8 cellular contexts compared by ENCODE assay signal in the genomic region with DNA sequence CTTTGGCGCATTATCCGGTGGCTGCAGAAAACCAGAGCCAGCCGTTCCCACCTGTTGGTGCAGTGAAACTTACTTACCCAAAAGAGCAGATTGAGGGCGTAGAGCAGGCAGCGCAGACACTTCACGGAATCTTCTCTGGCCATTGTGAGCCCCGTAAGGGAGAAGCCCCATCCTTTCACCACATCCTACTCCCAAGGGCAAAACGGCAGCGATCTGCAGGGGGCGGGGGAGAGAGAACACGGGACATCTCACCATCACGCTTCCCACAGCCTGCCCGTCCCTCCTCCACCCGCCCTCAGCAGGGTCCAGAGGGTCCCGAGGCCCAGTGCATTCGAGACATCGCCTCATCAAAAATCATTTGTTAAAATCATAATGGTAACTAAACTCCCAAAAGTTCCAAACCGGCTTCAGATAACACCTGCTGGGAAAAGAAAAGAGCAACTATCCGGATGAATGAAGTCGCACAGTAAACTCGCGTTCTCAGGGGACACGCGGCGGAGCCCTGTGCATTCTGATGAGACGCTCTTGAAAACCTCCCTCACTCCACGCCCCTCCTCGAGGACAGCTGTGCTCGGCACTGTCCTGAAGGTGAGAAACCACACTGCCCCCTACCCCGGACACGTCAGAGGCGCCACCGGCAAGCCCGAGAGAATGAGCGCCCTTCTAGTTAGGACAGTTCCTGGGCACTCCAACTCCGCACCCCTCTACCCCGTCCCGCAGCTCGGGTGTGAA. TPM values are rescaled to one million over a fixed set of nuclear protein-coding genes. Genes with fewer than 3 reads are reported as not detected.
DNase-seq lines count a peak whose midpoint lies in the region; ATAC-seq and TF ChIP-seq lines count a peak whose summit lies in the region.

No MANE protein-coding gene starts in this region.

- WGBS in right cardiac atrium, result 3% methylated on average over 39 of the region's 39 CpGs
- 5% methylated on average over 38 of the region's 39 CpGs for WGBS in prostate gland

- no peaks in the 10 kb centered on the region for H3K9me3 ChIP-seq in CD4-positive, alpha-beta T cell (ENCODE audit: control insufficient read depth, low read length)
- H3K9me3 ChIP-seq in right cardiac atrium (ENCODE audit: control insufficient read depth, low read length) (no peaks in the 10 kb centered on the region), prostate gland (no peaks in the 10 kb centered on the region)

- in situ Hi-C loops in GM18951 (cut with MboI; ENCODE audit: low sequenced_read_pairs, unreplicated experiment), result no loop called here

- H3K27me3 ChIP-seq in CD4-positive, alpha-beta T cell (ENCODE audit: control insufficient read depth, insufficient read depth, low read length), result peaks cover 67% of the 10 kb centered on the region
- H3K27me3 ChIP-seq in right cardiac atrium (ENCODE audit: control insufficient read depth, insufficient read depth) (no peaks in the 10 kb centered on the region), prostate gland (replicated peaks; ENCODE audit: insufficient read depth) (no peaks in the 10 kb centered on the region)

- H3K4me3 ChIP-seq in right cardiac atrium (ENCODE audit: low read length), result peak overlapping the region; percentile 86
- peak overlapping the region; percentile 47 to 71 for H3K4me3 ChIP-seq in prostate gland

- POLR2A ChIA-PET in CD4-positive, alpha-beta T cell (lab: Charles Lee), result no interaction called here
- POLR2A ChIA-PET in activated naive CD8-positive, alpha-beta T cell treated with anti-CD3 and anti-CD28 coated beads, Interleukin-2, amount 10 ng/mL, durations not matched to agents 7 days and 5 days (lab: Charles Lee), result no interaction called here

- peak; percentile 43 for TF ChIP-seq POLR2A in GM18951 (IDR thresholded peaks at IDR 0.05; ENCODE audit: extremely low read depth, insufficient read depth, insufficient read length)
- TF ChIP-seq POLR2A in prostate gland (IDR thresholded peaks at IDR 0.05), result no peak

- no peak for TF ChIP-seq CTCF in CD4-positive, alpha-beta T cell (IDR thresholded peaks at IDR 0.05)
- no peak for TF ChIP-seq CTCF in prostate gland (IDR thresholded peaks at IDR 0.05)

- H3K27me3 Mint-ChIP-seq in CD4-positive, alpha-beta T cell, result peaks cover 76% of the 10 kb centered on the region
- peaks cover 65% of the 10 kb centered on the region for H3K27me3 Mint-ChIP-seq in activated naive CD8-positive, alpha-beta T cell treated with anti-CD3 and anti-CD28 coated beads, Interleukin-2, amount 10 ng/mL, durations not matched to agents 7 days and 5 days

- peaks cover 13% of the 10 kb centered on the region for H3K4me1 Mint-ChIP-seq in CD4-positive, alpha-beta T cell (ENCODE audit: low read depth)
- peaks cover 7% of the 10 kb centered on the region for H3K4me1 Mint-ChIP-seq in activated naive CD8-positive, alpha-beta T cell treated with anti-CD3 and anti-CD28 coated beads, Interleukin-2, amount 10 ng/mL, durations not matched to agents 7 days and 5 days

- CTCF ChIA-PET in CD4-positive, alpha-beta T cell (lab: Charles Lee), result no interaction called here

- intact Hi-C loops in CD4-positive, alpha-beta T cell (cut with DNase I, micrococcal nuclease), result no loop called here
- intact Hi-C loops in right cardiac atrium (cut with DNase I), result loop anchor here (5.0 to 10.0 kb wide), 3 partner anchors 49 to 96 kb away; a partner anchor contains a TSS
- intact Hi-C loops in prostate gland (cut with DNase I), result no loop called here

- H3K4me1 ChIP-seq in right cardiac atrium (ENCODE audit: control insufficient read depth, insufficient read depth, low read length) (no peaks in the 10 kb centered on the region), prostate gland (replicated peaks) (no peaks in the 10 kb centered on the region)

- ATAC-seq in CD4-positive, alpha-beta T cell (ENCODE audit: poor library complexity), result peak; percentile 42
- peak; percentile 77 for ATAC-seq in HG03066 (IDR thresholded peaks at IDR 0.05; ENCODE audit: low read depth, unreplicated experiment)
- ATAC-seq in activated naive CD8-positive, alpha-beta T cell treated with anti-CD3 and anti-CD28 coated beads, Interleukin-2, amount 10 ng/mL, durations not matched to agents 7 days and 5 days (ENCODE audit: low read depth), result peak; percentile 38
- ATAC-seq in right cardiac atrium, result peak; percentile 66 to 72

- no peak overlapping the region for H3K27ac ChIP-seq in CD4-positive, alpha-beta T cell (ENCODE audit: low read depth, low read length)
- H3K27ac ChIP-seq in right cardiac atrium (ENCODE audit: low read length) (peak overlapping the region; percentile 87), prostate gland (peak overlapping the region; percentile 60 to 84)

- no peaks in the 10 kb centered on the region for H3K36me3 Mint-ChIP-seq in CD4-positive, alpha-beta T cell (ENCODE audit: low read depth)
- H3K36me3 Mint-ChIP-seq in activated naive CD8-positive, alpha-beta T cell treated with anti-CD3 and anti-CD28 coated beads, Interleukin-2, amount 10 ng/mL, durations not matched to agents 7 days and 5 days, result no peaks in the 10 kb centered on the region

- H3K36me3 ChIP-seq in prostate gland, result no peaks in the 10 kb centered on the region

- no peak for DNase-seq in CD4-positive, alpha-beta T cell
- peak; percentile 77 for DNase-seq in NCI-H748 (lab: John Stamatoyannopoulos, UW; ENCODE audit: unreplicated experiment)
- peak; percentile 31 for DNase-seq in activated naive CD8-positive, alpha-beta T cell treated with anti-CD3 and anti-CD28 coated beads, Interleukin-2, amount 10 ng/mL, durations not matched to agents 7 days and 5 days
- DNase-seq in right cardiac atrium, result peak; percentile 44 to 77 (median 75)
- peak; percentile 16 for DNase-seq in prostate gland (ENCODE audit: low spot score)
- DNase-seq in middle frontal gyrus (ENCODE audit: extremely low spot score, low spot score), result no peak

- no peaks in the 10 kb centered on the region for H3K9me3 Mint-ChIP-seq in CD4-positive, alpha-beta T cell
- no peaks in the 10 kb centered on the region for H3K9me3 Mint-ChIP-seq in activated naive CD8-positive, alpha-beta T cell treated with anti-CD3 and anti-CD28 coated beads, Interleukin-2, amount 10 ng/mL, durations not matched to agents 7 days and 5 days

- peak overlapping the region; percentile 88 for H3K4me3 Mint-ChIP-seq in CD4-positive, alpha-beta T cell
- H3K4me3 Mint-ChIP-seq in activated naive CD8-positive, alpha-beta T cell treated with anti-CD3 and anti-CD28 coated beads, Interleukin-2, amount 10 ng/mL, durations not matched to agents 7 days and 5 days, result peak overlapping the region; percentile 77

- H3K27ac Mint-ChIP-seq in CD4-positive, alpha-beta T cell, result no peak overlapping the region
- H3K27ac Mint-ChIP-seq in activated naive CD8-positive, alpha-beta T cell treated with anti-CD3 and anti-CD28 coated beads, Interleukin-2, amount 10 ng/mL, durations not matched to agents 7 days and 5 days, result no peak overlapping the region

RNA-seq across cellular contexts. Expression of a gene that starts 1.2 kb away (rescaled TPM):
- not detected for total RNA-seq in CD4-positive, alpha-beta T cell
- total RNA-seq in activated naive CD8-positive, alpha-beta T cell treated with anti-CD3 and anti-CD28 coated beads, Interleukin-2, amount 10 ng/mL, durations not matched to agents 7 days and 5 days, result not detected
- total RNA-seq in right cardiac atrium, result 10 to 100 TPM; 43.4 to 63.7 (median 59.9) TPM
- 37.6 TPM for polyA plus RNA-seq in right cardiac atrium
- 10 to 100 TPM; 14.5 to 16.2 TPM for total RNA-seq in prostate gland

Comparison
In these comparisons a context has a peak if more than half of its experiments do, and no peak if none do; other contexts are left out.
1. DNase-seq: peak in NCI-H748 (single experiment), activated naive CD8-positive, alpha-beta T cell treated with anti-CD3 and anti-CD28 coated beads, Interleukin-2, amount 10 ng/mL, durations not matched to agents 7 days and 5 days (single experiment), right cardiac atrium (3 of 3) and prostate gland (single experiment); none in CD4-positive, alpha-beta T cell (0 of 10) and middle frontal gyrus (single experiment).
2. RNA of a gene that starts 1.2 kb away (total RNA-seq): 43.4 to 63.7 TPM in right cardiac atrium and 14.5 to 16.2 TPM in prostate gland; not detected in CD4-positive, alpha-beta T cell and not detected in activated naive CD8-positive, alpha-beta T cell treated with anti-CD3 and anti-CD28 coated beads, Interleukin-2, amount 10 ng/mL, durations not matched to agents 7 days and 5 days; every median in the first group is over 10 times any median in the second.
3. intact Hi-C loops: an anchor here in right cardiac atrium (5.0 to 10.0 kb wide); none called in CD4-positive, alpha-beta T cell and prostate gland.
4. Peak in every context shown above with its lines, with median percentiles within 50 percentile points of each other: ATAC-seq.